In genomic region chr12:10396176-10396575, GRCh38 we compare ENCODE assay signal across 18 cellular contexts. TPM values are rescaled to one million over a fixed set of nuclear protein-coding genes. Genes with fewer than 3 reads are reported as not detected.
A peak's percentile ranks its signal among the peaks of the same experiment; 100 is the strongest.
DNase-seq lines count a peak whose midpoint lies in the region; ATAC-seq, FAIRE-seq and TF ChIP-seq lines count a peak whose summit lies in the region.
"Not testable (repeated sequence)": the region's sequence is repeated elsewhere in the genome, so short reads cannot be mapped to it uniquely, and the experiment has no call there.
"Had no signal": no experiment of that assay in that cellular context is flagged by ENCODE, and none has a peak within 500 bp of the region (broad histone marks: within the 10 kb centered on the region; RNA-seq: fewer than 3 reads in every experiment).

No MANE protein-coding gene starts in this region.

- peak overlapping the region; percentile 97 to 100 (median 98) for H3K27ac Mint-ChIP-seq in CD8-positive, alpha-beta memory T cell

- DNase-seq in CD8-positive, alpha-beta memory T cell; RWPE2 (ENCODE audit: low spot score); GM12878 (ENCODE audit: low read depth, low spot score); esophagus muscularis mucosa (ENCODE audit: extremely low spot score); mesenchymal stem cell; sigmoid colon; urothelium cell line (ENCODE audit: low spot score): not testable (repeated sequence)

- TF ChIP-seq RAD21 in GM12878 (IDR thresholded peaks at IDR 0.05; ENCODE audit: insufficient read depth, low read depth, low read length): not testable (repeated sequence)

- not testable (repeated sequence) for TF ChIP-seq POLR2A in GM12878 (IDR thresholded peaks at IDR 0.05; ENCODE audit: low read depth, low read length); esophagus muscularis mucosa (IDR thresholded peaks at IDR 0.05; ENCODE audit: low read depth); sigmoid colon (IDR thresholded peaks at IDR 0.05)

- H4K20me1 ChIP-seq in GM12878 (ENCODE audit: control insufficient read depth, insufficient read depth): not testable (repeated sequence)

- H2BK12ac ChIP-seq in mesenchymal stem cell (ENCODE audit: low read length in 2 of 2): peak overlapping the region in 1 of 2 experiments; percentile 72

- not testable (repeated sequence) for H3K4me2 ChIP-seq in GM12878 (ENCODE audit: control insufficient read depth, insufficient read depth); mesenchymal stem cell (ENCODE audit: low read length, poor library complexity, severe bottlenecking)

- not testable (repeated sequence) for H3K4me3 ChIP-seq in CD8-positive, alpha-beta memory T cell (ENCODE audit: low read length); RWPE2 (ENCODE audit: severe bottlenecking); GM12878; mesenchymal stem cell (ENCODE audit: insufficient read depth in 1 of 2, low read depth in 1 of 2, low read length in 2 of 2); sigmoid colon
- peak overlapping the region; percentile 29; the same call in 1 of the 2 replicates for H3K4me3 ChIP-seq in HUES6 (ENCODE audit: low read depth, low read length)
- H3K4me3 ChIP-seq in esophagus muscularis mucosa: peak overlapping the region in 2 of 4 donors; percentile 1 to 19

- not testable (repeated sequence) for H2BK5ac ChIP-seq in mesenchymal stem cell (ENCODE audit: low read depth, low read length, poor library complexity, severe bottlenecking)

- not testable (repeated sequence) for TF ChIP-seq CTCF in RWPE2 (IDR thresholded peaks at IDR 0.05; ENCODE audit: poor library complexity, severe bottlenecking); GM12878 (IDR thresholded peaks at IDR 0.05 in 2 of 3, conservative IDR thresholded peaks at IDR 0.05 in 1 of 3; ENCODE audit: control insufficient read depth in 2 of 3, extremely low read depth in 1 of 3, insufficient read depth in 1 of 3, low read depth in 3 of 3, low read length in 3 of 3); esophagus muscularis mucosa (IDR thresholded peaks at IDR 0.05); sigmoid colon (IDR thresholded peaks at IDR 0.05)

- H4K8ac ChIP-seq in mesenchymal stem cell (ENCODE audit: low read length): peak overlapping the region; percentile 60

- SMC1A ChIA-PET in GM12878 (lab: Charles Lee; ENCODE audit: uncharacterized antibody, unreplicated experiment): interaction anchor here (1.0 to 4.1 kb wide), 3 partner anchors 10 to 31 kb away, joined by 4 to 41 read pairs (median 5); no protein-coding TSS in a partner anchor

- intact Hi-C loops in GM12878 (cut with micrococcal nuclease; ENCODE audit: unreplicated experiment): loop anchor here (10.0 kb wide), 1 partner anchor 279 kb away; the partner anchor contains the start of gene STYK1
- intact Hi-C loops in esophagus muscularis mucosa (cut with DNase I); sigmoid colon (cut with DNase I): not testable (repeated sequence)

- RAD21 ChIA-PET in GM12878 (lab: Charles Lee; ENCODE audit: unreplicated experiment): interaction anchor here (6.7 kb wide), 1 partner anchor 31 kb away, joined by 75 read pairs; no protein-coding TSS in a partner anchor

- H2BK15ac ChIP-seq in mesenchymal stem cell (ENCODE audit: low read depth, poor library complexity, severe bottlenecking): not testable (repeated sequence)

- peak overlapping the region; percentile 26 for H3K9ac ChIP-seq in HUES6 (ENCODE audit: low read length)
- not testable (repeated sequence) for H3K9ac ChIP-seq in GM12878 (ENCODE audit: control insufficient read depth, insufficient read depth, low read length)
- H3K9ac ChIP-seq in mesenchymal stem cell (ENCODE audit: low read length): peak overlapping the region; percentile 80

- H3K4ac ChIP-seq in mesenchymal stem cell (ENCODE audit: low read depth in 1 of 2, low read length in 2 of 2): not testable (repeated sequence)

- peaks cover 44% of the 10 kb centered on the region for H3K4me1 ChIP-seq in CD8-positive, alpha-beta memory T cell (ENCODE audit: insufficient read depth, low read length)
- H3K4me1 ChIP-seq in HUES6 (ENCODE audit: control insufficient read depth, insufficient read depth, low read length) (peaks cover 14% of the 10 kb centered on the region; the same call in 1 of the 2 replicates), RWPE2 (ENCODE audit: insufficient read depth, poor library complexity, severe bottlenecking) (peaks cover 36% of the 10 kb centered on the region), esophagus muscularis mucosa (peaks cover 0 to 23% (median 14%) of the 10 kb centered on the region in 4 donors), sigmoid colon (peaks cover 0 to 16% (median 14%) of the 10 kb centered on the region in 4 donors)
- not testable (repeated sequence) for H3K4me1 ChIP-seq in GM12878 (ENCODE audit: control insufficient read depth, insufficient read depth, low read length); mesenchymal stem cell (ENCODE audit: control insufficient read depth, insufficient read depth, low read depth, low read length)

- not testable (repeated sequence) for TF ChIP-seq EP300 in GM12878 (IDR thresholded peaks at IDR 0.05; ENCODE audit: borderline replicate concordance in 1 of 2, control insufficient read depth in 1 of 2, low read depth in 2 of 2, low read length in 2 of 2); esophagus muscularis mucosa (IDR thresholded peaks at IDR 0.05); sigmoid colon (IDR thresholded peaks at IDR 0.05)

- peak overlapping the region; percentile 80 for H4K91ac ChIP-seq in mesenchymal stem cell (ENCODE audit: low read length)

- FAIRE-seq in GM12878 (lab: Jason Lieb, UNC): not testable (repeated sequence)
- peak; percentile 92 for FAIRE-seq in urothelium cell line (lab: Jason Lieb, UNC)

- 87% methylated on average over 14 of the region's 15 CpGs for whole genome bisulfite sequencing in GM12878 (ENCODE audit: insufficient coverage, insufficient replicate concordance, low lambda C conversion rate, missing lambda C conversion rate)
- 79% methylated on average over 15 of the region's 15 CpGs for WGBS in esophagus muscularis mucosa
- WGBS in mesenchymal stem cell: 98% methylated on average over 15 of the region's 15 CpGs
- WGBS in sigmoid colon, 2 donors: 69 to 83% methylated on average over 15 of the region's 15 CpGs

- CTCF ChIA-PET in CD8-positive, alpha-beta memory T cell (lab: Charles Lee): interaction anchor here (1.0 to 4.4 kb wide), 6 partner anchors 9 to 168 kb away, joined by 3 to 16 read pairs (median 4); no protein-coding TSS in a partner anchor
- CTCF ChIA-PET in GM12878 (lab: Yijun Ruan, JAX): interaction anchor here (1.5 to 2.0 kb wide), 3 partner anchors 15 to 31 kb away, joined by 5 to 7 read pairs (median 6); no protein-coding TSS in a partner anchor

- not testable (repeated sequence) for H2AFZ ChIP-seq in GM12878 (ENCODE audit: control insufficient read depth, low read depth, low read length); mesenchymal stem cell (ENCODE audit: low read depth, low read length)

- H3K27ac ChIP-seq in CD8-positive, alpha-beta memory T cell (ENCODE audit: low read depth, low read length): peak overlapping the region; percentile 99
- H3K27ac ChIP-seq in HUES6 (ENCODE audit: low read depth, low read length): not testable (repeated sequence)
- H3K27ac ChIP-seq in RWPE2 (ENCODE audit: poor library complexity, severe bottlenecking) (peak overlapping the region; percentile 81), GM12878 (ENCODE audit: control insufficient read depth, insufficient read depth) (peak overlapping the region; percentile 53; the same call in 1 of the 2 replicates), esophagus muscularis mucosa (replicated peaks in 1 of 4) (peak overlapping the region in 3 of 4 donors; percentile 3 to 63 (median 47)), mesenchymal stem cell (ENCODE audit: low read length, poor library complexity, severe bottlenecking) (peak overlapping the region; percentile 77), sigmoid colon (peak overlapping the region in 3 of 4 donors; percentile 64 to 73 (median 67))

- in situ Hi-C loops in GM12878 (cut with MboI): not testable (repeated sequence)

- not testable (repeated sequence) for H2AK5ac ChIP-seq in mesenchymal stem cell (ENCODE audit: low read length, severe bottlenecking)

- H3K4me3 Mint-ChIP-seq in CD8-positive, alpha-beta memory T cell: peak overlapping the region; percentile 33 to 87 (median 77)

- H3K79me2 ChIP-seq in GM12878 (ENCODE audit: control insufficient read depth, insufficient read depth, low read length): not testable (repeated sequence)

- H2BK120ac ChIP-seq in mesenchymal stem cell (ENCODE audit: low read depth, low read length): not testable (repeated sequence)

- BruUV-seq in GM12878 (replicated peaks; lab: Mats Ljungman, UMichigan): not testable (repeated sequence)

- H3K14ac ChIP-seq in mesenchymal stem cell (ENCODE audit: low read length in 2 of 2): not testable (repeated sequence)

- not testable (repeated sequence) for H3K23ac ChIP-seq in mesenchymal stem cell (ENCODE audit: low read length in 2 of 2)

- POLR2A ChIA-PET in CD8-positive, alpha-beta memory T cell (lab: Charles Lee): interaction anchor here (0.6 to 4.3 kb wide), 9 partner anchors 9 to 163 kb away, joined by 3 to 30 read pairs (median 5); partner anchors contain the start of gene KLRC4
- POLR2A ChIA-PET in GM12878 (lab: Charles Lee): interaction anchor here (3.2 kb wide), 1 partner anchor 31 kb away, joined by 20 read pairs; no protein-coding TSS in a partner anchor

- not testable (repeated sequence) for H3K27me3 Mint-ChIP-seq in CD8-positive, alpha-beta memory T cell

- ATAC-seq in RWPE2 (ENCODE audit: low read depth); GM12878: not testable (repeated sequence)

- not testable (repeated sequence) for H3K79me1 ChIP-seq in mesenchymal stem cell (replicated peaks; ENCODE audit: low read length, poor library complexity, severe bottlenecking)

- H3K18ac ChIP-seq in mesenchymal stem cell (ENCODE audit: low read depth in 1 of 2, low read length in 2 of 2): peak overlapping the region; percentile 12 to 73

- H3K9me3 ChIP-seq in CD8-positive, alpha-beta memory T cell (ENCODE audit: low read length); HUES6 (ENCODE audit: control insufficient read depth, insufficient read depth, low read depth, low read length); RWPE2 (ENCODE audit: severe bottlenecking); GM12878 (replicated peaks; ENCODE audit: control insufficient read depth, insufficient read depth, low read length); esophagus muscularis mucosa; mesenchymal stem cell (ENCODE audit: control insufficient read depth, low read length); sigmoid colon: not testable (repeated sequence)

- H3K27me3 ChIP-seq in CD8-positive, alpha-beta memory T cell (ENCODE audit: insufficient read depth, low read length, poor library complexity, severe bottlenecking); HUES6 (ENCODE audit: control insufficient read depth, insufficient read depth, low read length); RWPE2 (ENCODE audit: insufficient read depth, poor library complexity, severe bottlenecking); GM12878 (replicated peaks in 1 of 2; ENCODE audit: control insufficient read depth in 2 of 2, insufficient read depth in 2 of 2, low read length in 1 of 2); esophagus muscularis mucosa; mesenchymal stem cell (ENCODE audit: control insufficient read depth in 1 of 2, insufficient read depth in 1 of 2, low read length in 2 of 2); sigmoid colon: not testable (repeated sequence)

- not testable (repeated sequence) for H3K36me3 ChIP-seq in CD8-positive, alpha-beta memory T cell (ENCODE audit: insufficient read depth, low read length); HUES6 (ENCODE audit: control insufficient read depth, insufficient read depth, low read length); RWPE2 (ENCODE audit: low read depth); GM12878 (ENCODE audit: control insufficient read depth in 2 of 2, insufficient read depth in 2 of 2, low read length in 1 of 2); esophagus muscularis mucosa; mesenchymal stem cell (ENCODE audit: control insufficient read depth in 1 of 2, insufficient read depth in 2 of 2, low read depth in 1 of 2, low read length in 2 of 2); sigmoid colon

- peaks cover 74 to 88% (median 81%) of the 10 kb centered on the region in 3 donors for H3K4me1 Mint-ChIP-seq in CD8-positive, alpha-beta memory T cell

- H3K9me3 Mint-ChIP-seq in CD8-positive, alpha-beta memory T cell: not testable (repeated sequence)

- H3K36me3 Mint-ChIP-seq in CD8-positive, alpha-beta memory T cell: peaks cover 3 to 34% (median 4%) of the 10 kb centered on the region in 3 donors

RNA-seq across cellular contexts. Expression of gene KLRK1, which starts 6.3 kb away (rescaled TPM):
- 100 to 1,000 TPM; 145 to 161 TPM for total RNA-seq in CD8-positive, alpha-beta memory T cell
- 562 TPM for polyA plus RNA-seq in CD8-positive, alpha-beta memory T cell
- not detected in 2 replicates for total RNA-seq in GM12878 (2013; cell fraction: nucleolus; rRNA removed)
- total RNA-seq in GM12878 (2014; rRNA removed) (0.96 and 1.6 TPM in 2 replicates), GM12878 (2014; rRNA removed; fragmentation: Illumina TruSeq; extraction: Trizol) (1.0 and 2.4 TPM in 2 replicates), GM12878 (2021) (0.64 and 1.2 TPM in 2 replicates), esophagus muscularis mucosa (1 to 10 TPM in 3 of 4 donors, under 1 TPM in 1; 0.19 to 1.8 (median 1.2) TPM), sigmoid colon (1 to 10 TPM in 2 of 4 donors, under 1 TPM in 1, not detected in 1; 0.33 to 1.8 (median 1.7) TPM)
- not detected for polyA plus RNA-seq in GM12878 (2011; ENCODE audit: low read depth)
- polyA plus RNA-seq in GM12878 (2011; rRNA removed) (0.24 and 0.31 TPM in 2 replicates), GM12878 (2014; fragmentation: Illumina TruSeq; extraction: Trizol) (1.9 and 2.8 TPM in 2 replicates), GM12878 (2014; fragmentation: Nextera tagmentation; extraction: Ambion mirVana) (1 to 10 TPM in 1 of 2 experiments, under 1 TPM in 1; 0.88 to 1.5 TPM), GM12878 (2014; rRNA removed) (0.61 and 2.0 TPM in 2 replicates), GM12878 (2016; fragmentation: Nextera tagmentation; extraction: Ambion mirVana) (under 1 TPM; 0.27 to 0.28 TPM), sigmoid colon (10 to 100 TPM in 1 of 3 donors, 1 to 10 TPM in 1, not detected in 1; 2.4 to 16.0 TPM)
- polyA plus RNA-seq in GM12878 (2011; cell fraction: cytosol; rRNA removed): 0.04 and 0.15 TPM in 2 replicates
- polyA plus RNA-seq in GM12878 (2011; cell fraction: nucleus; rRNA removed): 0.28 and 0.33 TPM in 2 replicates
- polyA plus RNA-seq in GM12878 (2012): 0.08 and 0.16 TPM in 2 replicates
- polyA minus RNA-seq in GM12878 (2011; rRNA and poly(A)+ RNA removed): 0.26 TPM in 1 of 2 replicates, not detected in the other
- 1.8 TPM in 1 of 2 replicates, not detected in the other for polyA minus RNA-seq in GM12878 (2011; cell fraction: cytosol; rRNA and poly(A)+ RNA removed)
- not detected in 2 replicates for polyA minus RNA-seq in GM12878 (2011; cell fraction: nucleus; rRNA and poly(A)+ RNA removed)
- polyA plus RNA-seq in mesenchymal stem cell (2013, experiment 1 of 2): 0.06 TPM
- polyA plus RNA-seq in mesenchymal stem cell (2013, experiment 2 of 2): 0.05 TPM
- total RNA-seq: epithelial cell of proximal tubule, fibroblast of villous mesenchyme, NCI-H460 had no signal

RNA-seq across cellular contexts. Expression of gene KLRC4, which starts 13.4 kb away (rescaled TPM):
- 10 to 100 TPM; 10.7 to 16.2 TPM for total RNA-seq in CD8-positive, alpha-beta memory T cell
- 3.4 TPM for polyA plus RNA-seq in CD8-positive, alpha-beta memory T cell
- not detected in 2 replicates for total RNA-seq in GM12878 (2013; cell fraction: nucleolus; rRNA removed)
- not detected in 2 replicates for total RNA-seq in GM12878 (2014; rRNA removed)
- not detected in 2 replicates for total RNA-seq in GM12878 (2014; rRNA removed; fragmentation: Illumina TruSeq; extraction: Trizol)
- not detected in 2 replicates for total RNA-seq in GM12878 (2021)
- not detected for polyA plus RNA-seq in GM12878 (2011; ENCODE audit: low read depth)
- not detected in 2 replicates for polyA plus RNA-seq in GM12878 (2011; rRNA removed)
- not detected in 2 replicates for polyA plus RNA-seq in GM12878 (2011; cell fraction: cytosol; rRNA removed)
- polyA plus RNA-seq in GM12878 (2011; cell fraction: nucleus; rRNA removed): 0.13 TPM in 1 of 2 replicates, not detected in the other
- polyA plus RNA-seq in GM12878 (2012): not detected in 2 replicates
- 0.07 TPM in 1 of 2 replicates, not detected in the other for polyA plus RNA-seq in GM12878 (2014; fragmentation: Illumina TruSeq; extraction: Trizol)
- polyA plus RNA-seq in GM12878 (2014; fragmentation: Nextera tagmentation; extraction: Ambion mirVana): under 1 TPM in 1 of 2 experiments, not detected in 1; 0.34 TPM
- not detected in 2 replicates for polyA plus RNA-seq in GM12878 (2014; rRNA removed)
- not detected for polyA plus RNA-seq in GM12878 (2016; fragmentation: Nextera tagmentation; extraction: Ambion mirVana)
- polyA minus RNA-seq in GM12878 (2011; rRNA and poly(A)+ RNA removed): not detected in 2 replicates
- polyA minus RNA-seq in GM12878 (2011; cell fraction: cytosol; rRNA and poly(A)+ RNA removed): not detected in 2 replicates
- polyA minus RNA-seq in GM12878 (2011; cell fraction: nucleus; rRNA and poly(A)+ RNA removed): 0.24 TPM in 1 of 2 replicates, not detected in the other
- under 1 TPM in 1 of 4 donors, not detected in 3; 0.83 TPM for total RNA-seq in esophagus muscularis mucosa
- not detected for polyA plus RNA-seq in mesenchymal stem cell (2013, experiment 1 of 2)
- not detected for polyA plus RNA-seq in mesenchymal stem cell (2013, experiment 2 of 2)
- total RNA-seq in sigmoid colon: under 1 TPM in 1 of 4 donors, not detected in 3; 0.54 TPM
- polyA plus RNA-seq in sigmoid colon: under 1 TPM in 1 of 3 donors, not detected in 2; 0.23 TPM
- total RNA-seq: adrenal gland; body of pancreas; CD4-positive, alpha-beta memory T cell; epithelial cell of proximal tubule; fibroblast of villous mesenchyme; LHCN-M2; NCI-H460 had no signal
- polyA plus RNA-seq: CD4-positive, alpha-beta memory T cell; heart left ventricle had no signal

RNA-seq across cellular contexts. Expression of gene KLRC3, which starts 24.2 kb away (rescaled TPM):
- 1 to 10 TPM; 3.0 to 3.2 TPM for total RNA-seq in CD8-positive, alpha-beta memory T cell
- 7.1 TPM for polyA plus RNA-seq in CD8-positive, alpha-beta memory T cell
- total RNA-seq in GM12878 (2013; cell fraction: nucleolus; rRNA removed): not detected in 2 replicates
- total RNA-seq in GM12878 (2014; rRNA removed): 0.60 TPM in 1 of 2 replicates, not detected in the other
- 0.22 TPM in 1 of 2 replicates, not detected in the other for total RNA-seq in GM12878 (2014; rRNA removed; fragmentation: Illumina TruSeq; extraction: Trizol)
- total RNA-seq in GM12878 (2021): not detected in 2 replicates
- polyA plus RNA-seq in GM12878 (2011; ENCODE audit: low read depth): not detected
- polyA plus RNA-seq in GM12878 (2011; rRNA removed): not detected in 2 replicates
- not detected in 2 replicates for polyA plus RNA-seq in GM12878 (2011; cell fraction: cytosol; rRNA removed)
- polyA plus RNA-seq in GM12878 (2011; cell fraction: nucleus; rRNA removed): not detected in 2 replicates
- polyA plus RNA-seq in GM12878 (2012): not detected in 2 replicates
- polyA plus RNA-seq in GM12878 (2014; fragmentation: Illumina TruSeq; extraction: Trizol): 0.09 TPM in 1 of 2 replicates, not detected in the other
- polyA plus RNA-seq in GM12878 (2014; fragmentation: Nextera tagmentation; extraction: Ambion mirVana): under 1 TPM in 1 of 2 experiments, not detected in 1; 0.09 TPM
- polyA plus RNA-seq in GM12878 (2014; rRNA removed): not detected in 2 replicates
- polyA plus RNA-seq in GM12878 (2016; fragmentation: Nextera tagmentation; extraction: Ambion mirVana): not detected
- not detected in 2 replicates for polyA minus RNA-seq in GM12878 (2011; rRNA and poly(A)+ RNA removed)
- polyA minus RNA-seq in GM12878 (2011; cell fraction: cytosol; rRNA and poly(A)+ RNA removed): not detected in 2 replicates
- not detected in 2 replicates for polyA minus RNA-seq in GM12878 (2011; cell fraction: nucleus; rRNA and poly(A)+ RNA removed)
- total RNA-seq in esophagus muscularis mucosa: not detected
- polyA plus RNA-seq in mesenchymal stem cell (2013, experiment 1 of 2): 0.10 TPM
- 0.18 TPM for polyA plus RNA-seq in mesenchymal stem cell (2013, experiment 2 of 2)
- total RNA-seq in sigmoid colon: not detected
- polyA plus RNA-seq in sigmoid colon: 1 to 10 TPM in 1 of 3 donors, not detected in 2; 1.8 TPM
- total RNA-seq: adrenal gland; body of pancreas; CD4-positive, alpha-beta memory T cell; epithelial cell of proximal tubule; fibroblast of villous mesenchyme; heart left ventricle; NCI-H460; subcutaneous adipose tissue had no signal
- polyA plus RNA-seq: CD4-positive, alpha-beta memory T cell; heart left ventricle had no signal

RNA-seq across cellular contexts. Expression of gene KLRC2, which starts 39.6 kb away (rescaled TPM):
- total RNA-seq in CD8-positive, alpha-beta memory T cell: 1 to 10 TPM; 4.9 to 5.7 TPM
- polyA plus RNA-seq in CD8-positive, alpha-beta memory T cell: 13.3 TPM
- 0.54 and 1.2 TPM in 2 replicates for total RNA-seq in GM12878 (2013; cell fraction: nucleolus; rRNA removed)
- total RNA-seq in GM12878 (2014; rRNA removed): not detected in 2 replicates
- total RNA-seq in GM12878 (2014; rRNA removed; fragmentation: Illumina TruSeq; extraction: Trizol): 0.40 TPM in 1 of 2 replicates, not detected in the other
- total RNA-seq in GM12878 (2021): 0.43 TPM in 1 of 2 replicates, not detected in the other
- polyA plus RNA-seq in GM12878 (2011; ENCODE audit: low read depth): not detected
- 0.19 TPM in 1 of 2 replicates, not detected in the other for polyA plus RNA-seq in GM12878 (2011; rRNA removed)
- not detected in 2 replicates for polyA plus RNA-seq in GM12878 (2011; cell fraction: cytosol; rRNA removed)
- 0.10 and 0.12 TPM in 2 replicates for polyA plus RNA-seq in GM12878 (2011; cell fraction: nucleus; rRNA removed)
- not detected in 2 replicates for polyA plus RNA-seq in GM12878 (2012)
- polyA plus RNA-seq in GM12878 (2014; fragmentation: Illumina TruSeq; extraction: Trizol): 0.15 and 0.51 TPM in 2 replicates
- under 1 TPM; 0.16 to 0.20 TPM for polyA plus RNA-seq in GM12878 (2014; fragmentation: Nextera tagmentation; extraction: Ambion mirVana)
- not detected in 2 replicates for polyA plus RNA-seq in GM12878 (2014; rRNA removed)
- polyA plus RNA-seq in GM12878 (2016; fragmentation: Nextera tagmentation; extraction: Ambion mirVana): under 1 TPM in 1 of 2 experiments, not detected in 1; 0.35 TPM
- polyA minus RNA-seq in GM12878 (2011; rRNA and poly(A)+ RNA removed): not detected in 2 replicates
- 3.4 and 5.5 TPM in 2 replicates for polyA minus RNA-seq in GM12878 (2011; cell fraction: cytosol; rRNA and poly(A)+ RNA removed)
- not detected in 2 replicates for polyA minus RNA-seq in GM12878 (2011; cell fraction: nucleus; rRNA and poly(A)+ RNA removed)
- under 1 TPM in 2 of 4 donors, not detected in 2; 0.42 to 0.66 TPM for total RNA-seq in esophagus muscularis mucosa
- 0.06 TPM for polyA plus RNA-seq in mesenchymal stem cell (2013, experiment 1 of 2)
- polyA plus RNA-seq in mesenchymal stem cell (2013, experiment 2 of 2): not detected
- total RNA-seq in sigmoid colon: under 1 TPM in 1 of 4 donors, not detected in 3; 0.49 TPM
- under 1 TPM in 1 of 3 donors, not detected in 2; 0.74 TPM for polyA plus RNA-seq in sigmoid colon
- total RNA-seq: CD4-positive, alpha-beta memory T cell; epithelial cell of proximal tubule; fibroblast of villous mesenchyme had no signal
- polyA plus RNA-seq: adrenal gland; CD4-positive, alpha-beta memory T cell; heart left ventricle had no signal

RNA-seq across cellular contexts. Expression of gene KLRC1, which starts 57.0 kb away (rescaled TPM):
- total RNA-seq in CD8-positive, alpha-beta memory T cell: 10 to 100 TPM; 12.9 to 13.7 TPM
- 65.1 TPM for polyA plus RNA-seq in CD8-positive, alpha-beta memory T cell
- 1.3 TPM in 1 of 2 replicates, not detected in the other for total RNA-seq in GM12878 (2013; cell fraction: nucleolus; rRNA removed)
- total RNA-seq in GM12878 (2014; rRNA removed): 0.11 TPM in 2 replicates
- 0.09 and 0.55 TPM in 2 replicates for total RNA-seq in GM12878 (2014; rRNA removed; fragmentation: Illumina TruSeq; extraction: Trizol)
- not detected in 2 replicates for total RNA-seq in GM12878 (2021)
- polyA plus RNA-seq in GM12878 (2011; ENCODE audit: low read depth): not detected
- 0.04 and 0.20 TPM in 2 replicates for polyA plus RNA-seq in GM12878 (2011; rRNA removed)
- polyA plus RNA-seq in GM12878 (2011; cell fraction: cytosol; rRNA removed): not detected in 2 replicates
- polyA plus RNA-seq in GM12878 (2011; cell fraction: nucleus; rRNA removed): not detected in 2 replicates
- polyA plus RNA-seq in GM12878 (2012): 0.13 TPM in 1 of 2 replicates, not detected in the other
- 0.17 and 0.56 TPM in 2 replicates for polyA plus RNA-seq in GM12878 (2014; fragmentation: Illumina TruSeq; extraction: Trizol)
- under 1 TPM; 0.15 to 0.60 TPM for polyA plus RNA-seq in GM12878 (2014; fragmentation: Nextera tagmentation; extraction: Ambion mirVana)
- 0.05 and 0.33 TPM in 2 replicates for polyA plus RNA-seq in GM12878 (2014; rRNA removed)
- polyA plus RNA-seq in GM12878 (2016; fragmentation: Nextera tagmentation; extraction: Ambion mirVana): under 1 TPM; 0.23 to 0.25 TPM
- not detected in 2 replicates for polyA minus RNA-seq in GM12878 (2011; rRNA and poly(A)+ RNA removed)
- not detected in 2 replicates for polyA minus RNA-seq in GM12878 (2011; cell fraction: cytosol; rRNA and poly(A)+ RNA removed)
- polyA minus RNA-seq in GM12878 (2011; cell fraction: nucleus; rRNA and poly(A)+ RNA removed): 0.48 TPM in 1 of 2 replicates, not detected in the other
- total RNA-seq in esophagus muscularis mucosa: 1 to 10 TPM in 1 of 4 donors, under 1 TPM in 1, not detected in 2; 0.50 to 2.1 TPM
- polyA plus RNA-seq in mesenchymal stem cell (2013, experiment 1 of 2): not detected
- not detected for polyA plus RNA-seq in mesenchymal stem cell (2013, experiment 2 of 2)
- total RNA-seq in sigmoid colon: not detected
- polyA plus RNA-seq in sigmoid colon: 1 to 10 TPM in 2 of 3 donors, under 1 TPM in 1; 0.69 to 1.8 (median 1.3) TPM
- total RNA-seq: CD4-positive, alpha-beta memory T cell; cerebellum; epithelial cell of proximal tubule; fibroblast of villous mesenchyme; LHCN-M2 had no signal
- polyA plus RNA-seq: CD4-positive, alpha-beta memory T cell had no signal

Comparison
In these comparisons a context has a peak if more than half of its experiments do, and no peak if none do; other contexts are left out.
1. RNA of gene KLRK1, which starts 6.3 kb away (total RNA-seq): 145 to 161 TPM in CD8-positive, alpha-beta memory T cell; 0.33 to 1.8 TPM in sigmoid colon, 0.19 to 1.8 TPM in esophagus muscularis mucosa and 0.64 to 2.4 TPM in GM12878; every median in the first group is over 10 times any median in the second.
2. RNA of gene KLRC4, which starts 13.4 kb away (total RNA-seq): 10.7 to 16.2 TPM in CD8-positive, alpha-beta memory T cell; 0.83 TPM in esophagus muscularis mucosa, not detected in GM12878 and 0.54 TPM in sigmoid colon; every median in the first group is over 4 times any median in the second.